Comparison of ENCODE assay signal across 18 cellular contexts in the genomic region with DNA sequence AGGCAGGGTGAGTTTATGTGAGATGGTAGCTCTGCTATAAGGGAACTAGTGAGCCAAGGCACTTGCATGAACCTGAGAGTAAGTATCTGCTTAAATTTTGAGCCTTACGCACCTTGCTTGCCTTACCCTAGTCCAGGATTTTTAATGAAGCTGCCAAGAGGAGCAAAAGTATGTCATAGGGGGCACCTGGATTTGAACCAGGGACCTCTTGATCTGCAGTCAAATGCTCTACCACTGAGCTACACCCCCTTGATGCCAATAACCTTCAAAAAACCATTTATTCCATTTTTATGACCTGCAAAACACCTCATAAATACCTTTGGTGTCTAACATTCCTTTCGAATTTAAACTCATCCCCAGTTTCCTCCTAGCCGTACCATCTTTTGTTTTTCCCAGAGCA.
DNase-seq lines count a peak whose midpoint lies in the region; ATAC-seq and TF ChIP-seq lines count a peak whose summit lies in the region.
"Had no signal": no experiment of that assay in that cellular context is flagged by ENCODE, and none has a peak within 500 bp of the region (broad histone marks: within the 10 kb centered on the region; RNA-seq: fewer than 3 reads in every experiment).

No MANE protein-coding gene starts in this region.

- no peaks in the 10 kb centered on the region for H3K4me1 ChIP-seq in BE2C
- H3K4me1 ChIP-seq in HEK293 (ENCODE audit: control insufficient read depth, insufficient read depth, low read length): 0 out of 2 replicates have a peak, but pooled peaks cover 2% of the 10 kb centered on the region

- no peak overlapping the region for H3K4me3 ChIP-seq in BE2C (ENCODE audit: low read depth, low read length)
- H3K4me3 ChIP-seq in HEK293 (ENCODE audit: low read depth, low read length): no peak overlapping the region; the same call in 1 of the 2 replicates

- H3K27me3 ChIP-seq in BE2C: no peaks in the 10 kb centered on the region
- H3K27me3 ChIP-seq: neutrophil had no signal

- POLR2A ChIA-PET in HEK293 (lab: Yijun Ruan, JAX): no interaction called here

- peaks cover 14% of the 10 kb centered on the region for H3K27me3 Mint-ChIP-seq in stimulated activated naive CD8-positive, alpha-beta T cell treated with anti-CD3 and anti-CD28 coated beads, Interleukin-15, amount 100 ng/mL, for 72 hours

- H3K36me3 ChIP-seq in BE2C: no peaks in the 10 kb centered on the region
- no peaks in the 10 kb centered on the region for H3K36me3 ChIP-seq in HEK293 (ENCODE audit: control insufficient read depth in 2 of 2, insufficient read depth in 1 of 2, low read length in 2 of 2)
- H3K36me3 ChIP-seq: neutrophil, WERI-Rb-1 had no signal

- no peak overlapping the region for H3K27ac ChIP-seq in HEK293 (ENCODE audit: extremely low read depth, low read depth, low read length)
- H3K27ac ChIP-seq: neutrophil, WERI-Rb-1 had no signal

- DNase-seq in BE2C (peak; percentile 29), SK-MEL-5 (ENCODE audit: low read depth, low spot score) (peak; percentile 42), iris pigment epithelial cell (ENCODE audit: low read depth) (peak; percentile 18), islet precursor cell (no peak)
- DNase-seq in stimulated activated naive CD8-positive, alpha-beta T cell treated with anti-CD3 and anti-CD28 coated beads, Interleukin-15, amount 100 ng/mL, for 72 hours: no peak
- DNase-seq: activated CD4-positive, alpha-beta T cell treated with anti-CD3 and anti-CD28 coated beads, Interleukin-2, amount 50 U/mL, for 48 hours; activated naive CD4-positive, alpha-beta T cell treated with Interleukin-2 at 50 U/mL for 16 hours; activated T-cell treated with anti-CD3 and anti-CD28 coated beads, Interleukin-2, amount 50 U/mL, for 1 hour; amygdala; NCI-H2081; retina; stimulated activated CD4-positive, alpha-beta T cell treated with anti-CD3 and anti-CD28 coated beads, Interleukin-12 subunit alpha, Interleukin-12 subunit beta, amount 100 ng/mL, for 4 hours; T-helper 1 cell; WERI-Rb-1 had no signal

- H3K9me3 ChIP-seq in BE2C: no peaks in the 10 kb centered on the region
- no peaks in the 10 kb centered on the region for H3K9me3 ChIP-seq in HEK293 (ENCODE audit: control insufficient read depth, insufficient read depth, low read depth, low read length)
- H3K9me3 ChIP-seq: neutrophil had no signal

- H3K4me3 Mint-ChIP-seq in stimulated activated naive CD8-positive, alpha-beta T cell treated with anti-CD3 and anti-CD28 coated beads, Interleukin-15, amount 100 ng/mL, for 72 hours: no peak overlapping the region

- H3K9me3 Mint-ChIP-seq in stimulated activated naive CD8-positive, alpha-beta T cell treated with anti-CD3 and anti-CD28 coated beads, Interleukin-15, amount 100 ng/mL, for 72 hours: no peaks in the 10 kb centered on the region

- no peak for TF ChIP-seq CTCF in BE2C (IDR thresholded peaks at IDR 0.05; ENCODE audit: low read depth, low read length)
- TF ChIP-seq CTCF in HEK293 (tag by site-specific recombination; IDR thresholded peaks at IDR 0.05): no peak

- no peak overlapping the region for H3K27ac Mint-ChIP-seq in stimulated activated naive CD8-positive, alpha-beta T cell treated with anti-CD3 and anti-CD28 coated beads, Interleukin-15, amount 100 ng/mL, for 72 hours

- CTCF ChIA-PET in HEK293 (lab: Yijun Ruan, JAX): no interaction called here

- in situ Hi-C loops in SK-MEL-5 (cut with HindIII; ENCODE audit: low pct_unique_long_range_greater_than_20kb, low sequenced_read_pairs): no loop called here

- H3K4me1 Mint-ChIP-seq in stimulated activated naive CD8-positive, alpha-beta T cell treated with anti-CD3 and anti-CD28 coated beads, Interleukin-15, amount 100 ng/mL, for 72 hours: no peaks in the 10 kb centered on the region

- ATAC-seq in HG02610 (IDR thresholded peaks at IDR 0.05; ENCODE audit: unreplicated experiment): no peak
- no peak for ATAC-seq in stimulated activated naive CD8-positive, alpha-beta T cell treated with anti-CD3 and anti-CD28 coated beads, Interleukin-15, amount 100 ng/mL, for 72 hours
- ATAC-seq: Right ventricle myocardium inferior had no signal

TF ChIP-seq in HEK293, 187 proteins besides CTCF, POLR2A, EP300 and RAD21 (continues in another document):
- TF ChIP-seq KLF1 (tag by site-specific recombination; IDR thresholded peaks at IDR 0.05) (no peak), SETDB1 (IDR thresholded peaks at IDR 0.05; ENCODE audit: insufficient read length, low read length) (no peak), ZNF214 (tag by site-specific recombination; IDR thresholded peaks at IDR 0.05; ENCODE audit: borderline replicate concordance) (no peak), ZBTB48 (tag by site-specific recombination; IDR thresholded peaks at IDR 0.05) (peak; percentile 80), ZNF701 (tag by site-specific recombination; IDR thresholded peaks at IDR 0.05) (no peak), ZNF561 (tag by site-specific recombination; IDR thresholded peaks at IDR 0.05; ENCODE audit: borderline replicate concordance) (peak; percentile 56; the same call in 1 of the 2 replicates), ZNF155 (tag by site-specific recombination; IDR thresholded peaks at IDR 0.05) (no peak), ZNF16 (tag by site-specific recombination; IDR thresholded peaks at IDR 0.05; ENCODE audit: low read depth) (peak; percentile 40; the same call in 1 of the 2 replicates), ZFP41 (tag by site-specific recombination; IDR thresholded peaks at IDR 0.05; ENCODE audit: borderline replicate concordance) (no peak), ZNF510 (tag by site-specific recombination; IDR thresholded peaks at IDR 0.05; ENCODE audit: insufficient replicate concordance) (no peak), ZNF19 (tag by site-specific recombination; IDR thresholded peaks at IDR 0.05; ENCODE audit: low read depth) (no peak), KLF10 (tag by site-specific recombination; IDR thresholded peaks at IDR 0.05) (peak; percentile 37; the same call in 1 of the 2 replicates), ZNF341 (tag by site-specific recombination; IDR thresholded peaks at IDR 0.05; ENCODE audit: low read depth) (no peak), ZNF2 (tag by site-specific recombination; IDR thresholded peaks at IDR 0.05) (0 out of 2 replicates have a peak, but pooled peaks have one; percentile 60), GLI4 (tag by site-specific recombination; IDR thresholded peaks at IDR 0.05) (no peak)
- TF ChIP-seq, protein P1, sequence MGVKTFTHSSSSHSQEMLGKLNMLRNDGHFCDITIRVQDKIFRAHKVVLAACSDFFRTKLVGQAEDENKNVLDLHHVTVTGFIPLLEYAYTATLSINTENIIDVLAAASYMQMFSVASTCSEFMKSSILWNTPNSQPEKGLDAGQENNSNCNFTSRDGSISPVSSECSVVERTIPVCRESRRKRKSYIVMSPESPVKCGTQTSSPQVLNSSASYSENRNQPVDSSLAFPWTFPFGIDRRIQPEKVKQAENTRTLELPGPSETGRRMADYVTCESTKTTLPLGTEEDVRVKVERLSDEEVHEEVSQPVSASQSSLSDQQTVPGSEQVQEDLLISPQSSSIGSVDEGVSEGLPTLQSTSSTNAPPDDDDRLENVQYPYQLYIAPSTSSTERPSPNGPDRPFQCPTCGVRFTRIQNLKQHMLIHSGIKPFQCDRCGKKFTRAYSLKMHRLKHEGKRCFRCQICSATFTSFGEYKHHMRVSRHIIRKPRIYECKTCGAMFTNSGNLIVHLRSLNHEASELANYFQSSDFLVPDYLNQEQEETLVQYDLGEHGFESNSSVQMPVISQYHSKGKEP (tag by site-specific recombination; IDR thresholded peaks at IDR 0.05): 0 out of 2 replicates have a peak, but pooled peaks have one; percentile 13
- TF ChIP-seq, protein P2, sequence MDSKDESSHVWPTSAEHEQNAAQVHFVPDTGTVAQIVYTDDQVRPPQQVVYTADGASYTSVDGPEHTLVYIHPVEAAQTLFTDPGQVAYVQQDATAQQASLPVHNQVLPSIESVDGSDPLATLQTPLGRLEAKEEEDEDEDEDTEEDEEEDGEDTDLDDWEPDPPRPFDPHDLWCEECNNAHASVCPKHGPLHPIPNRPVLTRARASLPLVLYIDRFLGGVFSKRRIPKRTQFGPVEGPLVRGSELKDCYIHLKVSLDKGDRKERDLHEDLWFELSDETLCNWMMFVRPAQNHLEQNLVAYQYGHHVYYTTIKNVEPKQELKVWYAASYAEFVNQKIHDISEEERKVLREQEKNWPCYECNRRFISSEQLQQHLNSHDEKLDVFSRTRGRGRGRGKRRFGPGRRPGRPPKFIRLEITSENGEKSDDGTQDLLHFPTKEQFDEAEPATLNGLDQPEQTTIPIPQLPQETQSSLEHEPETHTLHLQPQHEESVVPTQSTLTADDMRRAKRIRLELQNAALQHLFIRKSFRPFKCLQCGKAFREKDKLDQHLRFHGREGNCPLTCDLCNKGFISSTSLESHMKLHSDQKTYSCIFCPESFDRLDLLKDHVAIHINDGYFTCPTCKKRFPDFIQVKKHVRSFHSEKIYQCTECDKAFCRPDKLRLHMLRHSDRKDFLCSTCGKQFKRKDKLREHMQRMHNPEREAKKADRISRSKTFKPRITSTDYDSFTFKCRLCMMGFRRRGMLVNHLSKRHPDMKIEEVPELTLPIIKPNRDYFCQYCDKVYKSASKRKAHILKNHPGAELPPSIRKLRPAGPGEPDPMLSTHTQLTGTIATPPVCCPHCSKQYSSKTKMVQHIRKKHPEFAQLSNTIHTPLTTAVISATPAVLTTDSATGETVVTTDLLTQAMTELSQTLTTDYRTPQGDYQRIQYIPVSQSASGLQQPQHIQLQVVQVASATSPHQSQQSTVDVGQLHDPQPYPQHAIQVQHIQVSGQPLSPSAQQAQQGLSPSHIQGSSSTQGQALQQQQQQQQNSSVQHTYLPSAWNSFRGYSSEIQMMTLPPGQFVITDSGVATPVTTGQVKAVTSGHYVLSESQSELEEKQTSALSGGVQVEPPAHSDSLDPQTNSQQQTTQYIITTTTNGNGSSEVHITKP (tag by site-specific recombination; IDR thresholded peaks at IDR 0.05): 0 out of 2 replicates have a peak, but pooled peaks have one; percentile 13
- TF ChIP-seq, protein P3, sequence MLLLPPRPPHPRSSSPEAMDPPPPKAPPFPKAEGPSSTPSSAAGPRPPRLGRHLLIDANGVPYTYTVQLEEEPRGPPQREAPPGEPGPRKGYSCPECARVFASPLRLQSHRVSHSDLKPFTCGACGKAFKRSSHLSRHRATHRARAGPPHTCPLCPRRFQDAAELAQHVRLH (tag by site-specific recombination; IDR thresholded peaks at IDR 0.05): 0 out of 2 replicates have a peak, but pooled peaks have one; percentile 23

Comparison
In these comparisons a context has a peak if more than half of its experiments do, and no peak if none do; other contexts are left out.
1. DNase-seq: peak in BE2C (single experiment), SK-MEL-5 (single experiment) and iris pigment epithelial cell (single experiment); none in stimulated activated naive CD8-positive, alpha-beta T cell treated with anti-CD3 and anti-CD28 coated beads, Interleukin-15, amount 100 ng/mL, for 72 hours (0 of 2) and islet precursor cell (single experiment).